In genomic region chr1:34758751-34759150, GRCh38 we compare ENCODE assay signal across 21 cellular contexts. TPM values are rescaled to one million over a fixed set of nuclear protein-coding genes. Genes with fewer than 3 reads are reported as not detected.
"Had no signal": no experiment of that assay in that cellular context is flagged by ENCODE, and none has a peak within 500 bp of the region (broad histone marks: within the 10 kb centered on the region; RNA-seq: fewer than 3 reads in every experiment).

No MANE protein-coding gene starts in this region.

- H3K27ac ChIP-seq: coronary artery, lower lobe of right lung, right atrium auricular region, tibial artery, VCaP had no signal

- H3K27me3 ChIP-seq: right atrium auricular region had no signal

- DNase-seq: activated CD4-positive, alpha-beta T cell treated with anti-CD3 and anti-CD28 coated beads for 1 hour; activated CD8-positive, alpha-beta memory T cell treated with anti-CD3 and anti-CD28 coated beads for 24 hours; activated CD8-positive, alpha-beta memory T cell treated with anti-CD3 and anti-CD28 coated beads, Interleukin-2, amount 50 U/mL, for 48 hours; activated effector memory CD4-positive, alpha-beta T cell treated with Interleukin-2 at 50 U/mL for 16 hours; activated naive CD4-positive, alpha-beta T cell treated with anti-CD3 and anti-CD28 coated beads, Interleukin-2, amount 50 U/mL, for 16 hours; activated T-cell treated with anti-CD3 and anti-CD28 coated beads, Interleukin-2, amount 50 U/mL, for 48 hours; foreskin fibroblast; left colon; lower lobe of right lung; nephron progenitor cell; nucleus accumbens; stimulated activated CD4-positive, alpha-beta T cell treated with anti-CD3 and anti-CD28 coated beads, Interleukin-2, amount 100 ng/mL, for 24 hours; stimulated activated naive CD4-positive, alpha-beta T cell treated with Interleukin-2 at 50 U/mL for 16 hours; tibial artery had no signal

- H3K4me1 ChIP-seq: lower lobe of right lung, right atrium auricular region, tibial artery had no signal

- H3K36me3 ChIP-seq: lower lobe of right lung, right atrium auricular region, tibial artery had no signal

- H3K9me3 ChIP-seq: lower lobe of right lung, right atrium auricular region, tibial artery had no signal

- H3K4me3 ChIP-seq: coronary artery, lower lobe of right lung, right atrium auricular region, tibial artery had no signal

RNA-seq across cellular contexts. Expression of gene GJB4, which starts 0.8 kb away (rescaled TPM):
- total RNA-seq: aorta, posterior vena cava, right atrium auricular region, skeletal muscle tissue, subcutaneous adipose tissue had no signal
- polyA plus RNA-seq: aorta had no signal

RNA-seq across cellular contexts. Expression of gene GJB5, which starts 3.9 kb away (rescaled TPM):
- total RNA-seq: aorta, left colon, lower lobe of right lung, posterior vena cava, right atrium auricular region, skeletal muscle tissue, subcutaneous adipose tissue had no signal
- polyA plus RNA-seq: aorta had no signal

RNA-seq across cellular contexts. Expression of gene GJB3, which starts 22.3 kb away (rescaled TPM):
- total RNA-seq: posterior vena cava, skeletal muscle tissue, subcutaneous adipose tissue had no signal
